In genomic region chr3:176326894-176327490, GRCh38 we compare ENCODE assay signal across 8 cellular contexts.
DNase-seq lines count a peak whose midpoint lies in the region; ATAC-seq and TF ChIP-seq lines count a peak whose summit lies in the region.
"Not testable (repeated sequence)": the region's sequence is repeated elsewhere in the genome, so short reads cannot be mapped to it uniquely, and the experiment has no call there.

No MANE protein-coding gene starts in this region.

- peak overlapping the region; percentile 97 to 99 for H3K4me3 Mint-ChIP-seq in H9
- peak overlapping the region; percentile 94 for H3K4me3 Mint-ChIP-seq in WTC11
- peak overlapping the region; percentile 72 for H3K4me3 Mint-ChIP-seq in endodermal cell

- peak overlapping the region; percentile 98 to 99 (median 99) for H3K27ac Mint-ChIP-seq in H9
- H3K27ac Mint-ChIP-seq in WTC11: peak overlapping the region; percentile 99
- H3K27ac Mint-ChIP-seq in endodermal cell: peak overlapping the region; percentile 93

- not testable (repeated sequence) for H2BK15ac ChIP-seq in H9 (ENCODE audit: low read depth, low read length); mesendoderm (replicated peaks; ENCODE audit: low read depth)

- H3K23me2 ChIP-seq in H9 (ENCODE audit: insufficient read length, low read depth, low read length, poor library complexity, severe bottlenecking): not testable (repeated sequence)

- peak; percentile 52 for DNase-seq in H9
- not testable (repeated sequence) for DNase-seq in WTC11 (ENCODE audit: low spot score)
- DNase-seq in endodermal cell: peak; percentile 66
- peak; percentile 25 for DNase-seq in iPS DF 6.9 (ENCODE audit: low read depth, low spot score)
- peak; percentile 46 for DNase-seq in mesendoderm

- H3K4me3 ChIP-seq in HUES64 (ENCODE audit: low read length) (peak overlapping the region; percentile 84), iPS DF 6.9 (ENCODE audit: low read length) (peak overlapping the region; percentile 28; the same call in 1 of the 2 replicates), iPS-18a (ENCODE audit: low read length) (peak overlapping the region; percentile 80)
- H3K4me3 ChIP-seq in endodermal cell (ENCODE audit: low read length); mesendoderm (ENCODE audit: low read length): not testable (repeated sequence)

- H3K9me3 Mint-ChIP-seq in H9, WTC11, endodermal cell: not testable (repeated sequence)

- not testable (repeated sequence) for H4K5ac ChIP-seq in H9 (ENCODE audit: insufficient read length, low read depth, low read length); mesendoderm (ENCODE audit: low read length)

- POLR2A ChIA-PET in WTC11 (lab: Charles Lee): not testable (repeated sequence)

- H3K27me3 ChIP-seq in H9 (ENCODE audit: insufficient read depth, low read length); HUES64 (ENCODE audit: insufficient read depth, low read length); endodermal cell (ENCODE audit: control insufficient read depth, insufficient read depth, low read length, poor library complexity, severe bottlenecking); iPS DF 6.9 (ENCODE audit: control insufficient read depth, insufficient read depth, low read length); iPS-18a (ENCODE audit: control insufficient read depth, insufficient read depth, low read length); mesendoderm (ENCODE audit: insufficient read depth, low read length, poor library complexity): not testable (repeated sequence)

- peaks cover 21% of the 10 kb centered on the region; the same call in 1 of the 2 replicates for H3K79me2 ChIP-seq in H9 (ENCODE audit: insufficient read depth, low read length)
- H3K79me2 ChIP-seq in mesendoderm (ENCODE audit: control insufficient read depth, insufficient read depth, low read length): not testable (repeated sequence)

- not testable (repeated sequence) for H3K23ac ChIP-seq in H9 (ENCODE audit: insufficient read length, low read depth, low read length); mesendoderm (ENCODE audit: low read length)

- not testable (repeated sequence) for H3K56ac ChIP-seq in H9 (ENCODE audit: insufficient read length, low read depth, low read length)
- H3K56ac ChIP-seq in mesendoderm (ENCODE audit: low read length): peak overlapping the region; percentile 64

- H3K4me1 ChIP-seq in ES-I3 (ENCODE audit: insufficient read depth, low read length): peaks cover 33% of the 10 kb centered on the region
- not testable (repeated sequence) for H3K4me1 ChIP-seq in H9 (ENCODE audit: insufficient read depth, low read length); endodermal cell (ENCODE audit: control insufficient read depth, insufficient read depth, low read length); iPS DF 6.9 (ENCODE audit: control insufficient read depth, insufficient read depth, low read length); mesendoderm (ENCODE audit: control insufficient read depth, low read depth, low read length)
- H3K4me1 ChIP-seq in HUES64 (ENCODE audit: insufficient read depth, low read length): peaks cover 49% of the 10 kb centered on the region
- H3K4me1 ChIP-seq in iPS-18a (ENCODE audit: control insufficient read depth, low read depth, low read length): peaks cover 41% of the 10 kb centered on the region

- ATAC-seq in WTC11: peak; percentile 63; the same call in 1 of the 2 replicates

- H2AFZ ChIP-seq in H9 (ENCODE audit: low read length): not testable (repeated sequence)

- not testable (repeated sequence) for H2AK5ac ChIP-seq in H9 (ENCODE audit: insufficient read length, low read length); mesendoderm (ENCODE audit: low read length)

- not testable (repeated sequence) for H3K9me3 ChIP-seq in ES-I3 (ENCODE audit: control insufficient read depth, insufficient read depth, low read length); H9 (ENCODE audit: control insufficient read depth, low read depth, low read length); HUES64 (ENCODE audit: insufficient read depth, low read depth, low read length); endodermal cell (ENCODE audit: control insufficient read depth, low read length); iPS DF 6.9 (ENCODE audit: control insufficient read depth, insufficient read depth, low read length); iPS-18a (ENCODE audit: control insufficient read depth, low read depth, low read length)

- CTCF ChIA-PET in WTC11 (lab: Charles Lee): not testable (repeated sequence)

- not testable (repeated sequence) for H4K91ac ChIP-seq in H9 (ENCODE audit: insufficient read length, low read depth, low read length)

- not testable (repeated sequence) for H3K14ac ChIP-seq in H9 (ENCODE audit: insufficient read depth, low read length)

- H3K79me1 ChIP-seq in H9 (ENCODE audit: insufficient read depth, low read depth, low read length, poor library complexity, severe bottlenecking); mesendoderm (ENCODE audit: low read length): not testable (repeated sequence)

- not testable (repeated sequence) for H3K36me3 ChIP-seq in ES-I3 (ENCODE audit: insufficient read depth, low read length); endodermal cell (ENCODE audit: control insufficient read depth, insufficient read depth, low read length); iPS DF 6.9 (ENCODE audit: control insufficient read depth, insufficient read depth, low read length); iPS-18a (ENCODE audit: control insufficient read depth, low read depth, low read length); mesendoderm (ENCODE audit: control insufficient read depth, insufficient read depth, low read length)
- peaks cover 20% of the 10 kb centered on the region for H3K36me3 ChIP-seq in HUES64 (ENCODE audit: insufficient read depth, low read length)

- H3K4me1 Mint-ChIP-seq in H9 (peaks cover 65 to 87% of the 10 kb centered on the region in 2 experiments), WTC11 (peaks cover 72% of the 10 kb centered on the region), endodermal cell (peaks cover 56% of the 10 kb centered on the region)

- not testable (repeated sequence) for H4K8ac ChIP-seq in H9 (replicated peaks; ENCODE audit: insufficient read length, low read depth, low read length); mesendoderm (ENCODE audit: low read depth, low read length)

- H3K18ac ChIP-seq in H9 (ENCODE audit: insufficient read length, low read depth, low read length); mesendoderm (ENCODE audit: low read length): not testable (repeated sequence)

- H3T11ph ChIP-seq in H9 (ENCODE audit: low read length): not testable (repeated sequence)

- H3K27ac ChIP-seq in H9 (ENCODE audit: insufficient read length, low read depth, low read length) (peak overlapping the region; percentile 74), HUES64 (ENCODE audit: low read depth, low read length) (peak overlapping the region; percentile 98), iPS DF 6.9 (ENCODE audit: low read length) (peak overlapping the region; percentile 55), iPS-18a (ENCODE audit: low read length) (peak overlapping the region; percentile 93), mesendoderm (ENCODE audit: low read depth, low read length) (peak overlapping the region; percentile 27)
- not testable (repeated sequence) for H3K27ac ChIP-seq in endodermal cell (ENCODE audit: low read depth, low read length)

- no CpG with 5 or more reads among the region's 9 CpGs for WGBS in H9 (ENCODE audit: extremely low coverage, insufficient read length, low lambda C conversion rate)
- 1% methylated on average over 8 of the region's 9 CpGs for WGBS in HUES64
- WGBS in endodermal cell (ENCODE audit: insufficient coverage in 1 of 2, insufficient read length in 1 of 2), 2 experiments: 23% methylated on average over 6 of the region's 9 CpGs; no CpG with 5 or more reads in 1 of the 2 experiments
- WGBS in iPS DF 6.9 (ENCODE audit: insufficient coverage, insufficient read length): no CpG with 5 or more reads among the region's 9 CpGs
- WGBS in mesendoderm (ENCODE audit: extremely low coverage, insufficient coverage, low lambda C conversion rate): no CpG with 5 or more reads among the region's 9 CpGs

- not testable (repeated sequence) for H2BK5ac ChIP-seq in H9 (ENCODE audit: insufficient read length, low read length); mesendoderm (ENCODE audit: low read length)

- H2BK12ac ChIP-seq in H9 (ENCODE audit: insufficient read length, low read depth, low read length): not testable (repeated sequence)

- TF ChIP-seq CTCF in H9 (conservative IDR thresholded peaks at IDR 0.05); WTC11 (IDR thresholded peaks at IDR 0.05); endodermal cell (conservative IDR thresholded peaks at IDR 0.05): not testable (repeated sequence)

- H4K20me1 ChIP-seq in H9 (ENCODE audit: control insufficient read depth, insufficient read depth, insufficient read length): not testable (repeated sequence)

- H3K4me2 ChIP-seq in H9 (ENCODE audit: insufficient read depth, insufficient read length, low read length): peak overlapping the region; percentile 37
- not testable (repeated sequence) for H3K4me2 ChIP-seq in mesendoderm (ENCODE audit: low read length)

- H3K36me3 Mint-ChIP-seq in H9 (ENCODE audit: insufficient read depth in 1 of 3, low read depth in 3 of 3) (peaks cover 38 to 43% (median 41%) of the 10 kb centered on the region in 3 experiments), WTC11 (peaks cover 50% of the 10 kb centered on the region)
- H3K36me3 Mint-ChIP-seq in endodermal cell (ENCODE audit: low read depth): not testable (repeated sequence)

- H3K4ac ChIP-seq in H9 (ENCODE audit: low read depth, low read length); mesendoderm (ENCODE audit: low read depth, low read length): not testable (repeated sequence)

- H2BK120ac ChIP-seq in H9 (ENCODE audit: low read depth, low read length, poor library complexity, severe bottlenecking); mesendoderm (ENCODE audit: low read depth, low read length): not testable (repeated sequence)

- not testable (repeated sequence) for H2BK20ac ChIP-seq in H9 (ENCODE audit: low read depth, low read length, poor library complexity, severe bottlenecking)

- H3K27me3 Mint-ChIP-seq in H9 (ENCODE audit: low read depth); WTC11 (ENCODE audit: low read depth); endodermal cell (ENCODE audit: insufficient read depth): not testable (repeated sequence)

- H3K9ac ChIP-seq in ES-I3 (ENCODE audit: low read depth, low read length): peak overlapping the region; percentile 88
- peak overlapping the region; percentile 83 for H3K9ac ChIP-seq in H9 (ENCODE audit: extremely low read depth, insufficient read length, low read length)
- H3K9ac ChIP-seq in HUES64 (ENCODE audit: low read depth, low read length): peak overlapping the region; percentile 95
- not testable (repeated sequence) for H3K9ac ChIP-seq in endodermal cell (ENCODE audit: extremely low read depth, low read length, poor library complexity, severe bottlenecking); mesendoderm (ENCODE audit: low read length)
- H3K9ac ChIP-seq in iPS-18a (ENCODE audit: low read length): peak overlapping the region; percentile 83
